12 cellular contexts compared by ENCODE assay signal in genomic region chr4:173243321-173243720, GRCh38.
A peak's percentile ranks its signal among the peaks of the same experiment; 100 is the strongest.
DNase-seq lines count a peak whose midpoint lies in the region; ATAC-seq and TF ChIP-seq lines count a peak whose summit lies in the region.
"Had no signal": no experiment of that assay in that cellular context is flagged by ENCODE, and none has a peak within 500 bp of the region (broad histone marks: within the 10 kb centered on the region; RNA-seq: fewer than 3 reads in every experiment).

No MANE protein-coding gene starts in this region.

- no peaks in the 10 kb centered on the region for H3K27me3 Mint-ChIP-seq in activated naive CD4-positive, alpha-beta T cell treated with anti-CD3 and anti-CD28 coated beads for 36 hours (ENCODE audit: low read depth)

- intact Hi-C loops in HCT116 (cut with micrococcal nuclease), result no loop called here
- intact Hi-C loops in activated naive CD4-positive, alpha-beta T cell treated with anti-CD3 and anti-CD28 coated beads for 36 hours (cut with micrococcal nuclease), result no loop called here

- RAD21 ChIA-PET in HCT116 (lab: Charles Lee; ENCODE audit: low non-redundant PET in 1 of 2, low total read pairs in 2 of 2, uncharacterized antibody in 2 of 2, unreplicated experiment in 2 of 2), result no interaction called here

- POLR2A ChIA-PET in HCT116 (lab: Charles Lee), result no interaction called here

- no peak for TF ChIP-seq RAD21 in HCT116 (IDR thresholded peaks at IDR 0.05; ENCODE audit: low read depth)

- BruUV-seq in HCT116 (replicated peaks; lab: Mats Ljungman, UMichigan), result no TSS peak

- peak; percentile 61 for DNase-seq in ACHN
- DNase-seq in HCT116 (ENCODE audit: low read depth, low spot score), result no peak
- peak; percentile 85 for DNase-seq in amniotic epithelial cell (ENCODE audit: low read depth)
- DNase-seq in iris pigment epithelial cell (ENCODE audit: low read depth), result peak; percentile 94
- DNase-seq in NCI-H446 (lab: John Stamatoyannopoulos, UW), result no peak
- DNase-seq in D341Med (ENCODE audit: low spot score), result no peak
- no peak for DNase-seq in activated naive CD4-positive, alpha-beta T cell treated with anti-CD3 and anti-CD28 coated beads for 36 hours
- DNase-seq in NCI-H1694 (lab: John Stamatoyannopoulos, UW), result no peak
- DNase-seq: activated effector memory CD4-positive, alpha-beta T cell treated with Interleukin-2 at 50 U/mL for 16 hours; effector memory CD4-positive, alpha-beta T cell; kidney; WERI-Rb-1 had no signal

- no peak for TF ChIP-seq POLR2A in HCT116 (IDR thresholded peaks at IDR 0.05; ENCODE audit: borderline replicate concordance, extremely low read depth, insufficient read depth, insufficient read length)

- CTCF ChIA-PET in HCT116 (lab: Charles Lee), result no interaction called here
- CTCF ChIA-PET in activated naive CD4-positive, alpha-beta T cell treated with anti-CD3 and anti-CD28 coated beads for 36 hours (lab: Charles Lee), result interaction anchor here (0.7 to 1.9 kb wide), 5 partner anchors 9 to 230 kb away, joined by 3 to 9 read pairs (median 4); no protein-coding TSS in a partner anchor

- H3K4me1 Mint-ChIP-seq in activated naive CD4-positive, alpha-beta T cell treated with anti-CD3 and anti-CD28 coated beads for 36 hours (ENCODE audit: low read depth), result peaks cover 20% of the 10 kb centered on the region

- no peak overlapping the region for H3K27ac ChIP-seq in HCT116 (ENCODE audit: low read depth, low read length)
- H3K27ac ChIP-seq: WERI-Rb-1 had no signal

- H3K9ac ChIP-seq in HCT116 (ENCODE audit: low read length), result no peak overlapping the region

- H3K4me2 ChIP-seq in HCT116 (ENCODE audit: low read length), result peak overlapping the region; percentile 11; the same call in 1 of the 2 replicates

- no peaks in the 10 kb centered on the region for H3K9me3 ChIP-seq in HCT116 (ENCODE audit: control insufficient read depth in 1 of 2, insufficient read depth in 1 of 2, low read depth in 1 of 2, low read length in 2 of 2)

- no peak overlapping the region for H3K27ac Mint-ChIP-seq in activated naive CD4-positive, alpha-beta T cell treated with anti-CD3 and anti-CD28 coated beads for 36 hours

- H3K9me2 ChIP-seq in HCT116 (ENCODE audit: insufficient read depth), result no peaks in the 10 kb centered on the region

- no peaks in the 10 kb centered on the region for H3K36me3 ChIP-seq in HCT116 (ENCODE audit: control insufficient read depth in 1 of 2, insufficient read depth in 2 of 2, low read length in 2 of 2)
- H3K36me3 ChIP-seq: WERI-Rb-1 had no signal

- no peak overlapping the region for H3K4me3 ChIP-seq in HCT116 (replicated peaks in 1 of 2; ENCODE audit: low read depth in 1 of 2, low read length in 2 of 2)

- H3K79me2 ChIP-seq in HCT116 (ENCODE audit: insufficient read depth, low read length), result peaks cover 10% of the 10 kb centered on the region

- no peak overlapping the region for H2AFZ ChIP-seq in HCT116 (ENCODE audit: low read depth, low read length, poor library complexity, severe bottlenecking)

- no peaks in the 10 kb centered on the region for H3K9me3 Mint-ChIP-seq in activated naive CD4-positive, alpha-beta T cell treated with anti-CD3 and anti-CD28 coated beads for 36 hours

- no peak for ATAC-seq in HCT116

- H3K36me3 Mint-ChIP-seq in activated naive CD4-positive, alpha-beta T cell treated with anti-CD3 and anti-CD28 coated beads for 36 hours (ENCODE audit: low read depth), result peaks cover 4% of the 10 kb centered on the region

- in situ Hi-C loops in ACHN (cut with HindIII; ENCODE audit: low pct_ligation_motif_present, low pct_unique_long_range_greater_than_20kb, low sequenced_read_pairs), result no loop called here

- H4K20me1 ChIP-seq in HCT116 (ENCODE audit: insufficient read depth), result no peaks in the 10 kb centered on the region

- H3K27me3 ChIP-seq in HCT116 (ENCODE audit: insufficient read depth, low read length), result no peaks in the 10 kb centered on the region

- peaks cover 0 to 13% of the 10 kb centered on the region in 2 experiments; a peak in 2 of 4 replicates for H3K4me1 ChIP-seq in HCT116 (ENCODE audit: control insufficient read depth in 1 of 2, insufficient read depth in 2 of 2, low read length in 2 of 2)

- TF ChIP-seq CTCF in HCT116 (IDR thresholded peaks at IDR 0.05 in 2 of 3, conservative IDR thresholded peaks at IDR 0.05 in 1 of 3; ENCODE audit: borderline replicate concordance in 1 of 3, insufficient read depth in 1 of 3, low read depth in 2 of 3, low read length in 2 of 3), result no peak

- H3K4me3 Mint-ChIP-seq in activated naive CD4-positive, alpha-beta T cell treated with anti-CD3 and anti-CD28 coated beads for 36 hours, result no peak overlapping the region

TF ChIP-seq in HCT116, 20 proteins besides CTCF, POLR2A, EP300 and RAD21:
- TF ChIP-seq SRF (IDR thresholded peaks at IDR 0.05; ENCODE audit: low read depth) (no peak), JUND (IDR thresholded peaks at IDR 0.05) (peak; percentile 15; the same call in 1 of the 2 replicates), MAX (IDR thresholded peaks at IDR 0.05) (no peak)

Comparison
In these comparisons a context has a peak if more than half of its experiments do, and no peak if none do; other contexts are left out.
1. DNase-seq: peak in ACHN (single experiment), amniotic epithelial cell (single experiment) and iris pigment epithelial cell (single experiment); none in HCT116 (single experiment), NCI-H446 (0 of 2), D341Med (single experiment), activated naive CD4-positive, alpha-beta T cell treated with anti-CD3 and anti-CD28 coated beads for 36 hours (single experiment) and NCI-H1694 (single experiment).